Comparison of ENCODE assay signal across 1 cellular context in genomic region chr10:51321968-51322367, GRCh38.
TF ChIP-seq lines count a peak whose summit lies in the region.

No MANE protein-coding gene starts in this region.

TF ChIP-seq in SK-N-SH treated with all-trans-retinoic acid at 6 μM for 48 hours, 23 proteins besides CTCF, POLR2A, EP300 and RAD21:
- TF ChIP-seq TOX (CRISPR knock-in tag; IDR thresholded peaks at IDR 0.05; ENCODE audit: borderline replicate concordance) (no peak), ISL1 (CRISPR knock-in tag; IDR thresholded peaks at IDR 0.05) (peak; percentile 70), GLIS3 (CRISPR knock-in tag; IDR thresholded peaks at IDR 0.05) (0 out of 2 replicates have a peak, but pooled peaks have one; percentile 15), ZNF8 (CRISPR knock-in tag; IDR thresholded peaks at IDR 0.05) (no peak), PPARA (CRISPR knock-in tag; IDR thresholded peaks at IDR 0.05; ENCODE audit: borderline replicate concordance) (no peak)
